Comparison of ENCODE assay signal across 1 cellular context in genomic region chr10:5866682-5867081, GRCh38.
TF ChIP-seq lines count a peak whose summit lies in the region.

No MANE protein-coding gene starts in this region.

TF ChIP-seq in GM12878, 131 proteins besides CTCF, POLR2A, EP300 and RAD21:
- TF ChIP-seq HDGF (IDR thresholded peaks at IDR 0.05) = peak; percentile 57; the same call in 1 of the 2 replicates
- TF ChIP-seq MTA2 (IDR thresholded peaks at IDR 0.05; ENCODE audit: low read depth) = peak; percentile 26; the same call in 1 of the 2 replicates
